10 cellular contexts compared by ENCODE assay signal in genomic region chr3:151278223-151278622, GRCh38. TPM values are rescaled to one million over a fixed set of nuclear protein-coding genes. Genes with fewer than 3 reads are reported as not detected.
A peak's percentile ranks its signal among the peaks of the same experiment; 100 is the strongest.
DNase-seq lines count a peak whose midpoint lies in the region; ATAC-seq lines count a peak whose summit lies in the region.
"Had no signal": no experiment of that assay in that cellular context is flagged by ENCODE, and none has a peak within 500 bp of the region (broad histone marks: within the 10 kb centered on the region; RNA-seq: fewer than 3 reads in every experiment).

Gene P2RY14, minus strand, starts transcription at chr3:151278542. Its CDS starts 64,226 bp downstream, at chr3:151214316.

- H3K27me3 Mint-ChIP-seq in activated T-helper 1 cell treated with anti-CD3 and anti-CD28 coated beads, Interleukin-12 subunit alpha, Interleukin-12 subunit beta, Interleukin-2, Interleukin-4 antibody, amounts not matched to agents 30 ng/mL and 10 ng/mL and 1 ng/mL, durations not matched to agents 14 hours and 24 hours and 36 hours (ENCODE audit: insufficient read depth): no peaks in the 10 kb centered on the region

- H3K4me3 Mint-ChIP-seq in activated T-helper 1 cell treated with anti-CD3 and anti-CD28 coated beads, Interleukin-12 subunit alpha, Interleukin-12 subunit beta, Interleukin-2, Interleukin-4 antibody, amounts not matched to agents 30 ng/mL and 10 ng/mL and 1 ng/mL, durations not matched to agents 14 hours and 24 hours and 36 hours: peak within 1 kb of the TSS; percentile 81

- H3K36me3 ChIP-seq in muscle layer of colon (ENCODE audit: insufficient read depth, low read length): no peaks in the 10 kb centered on the region

- H3K4me1 ChIP-seq in muscle layer of colon (ENCODE audit: insufficient read depth, low read length): peaks cover 35% of the 10 kb centered on the region

- peaks cover 14% of the 10 kb centered on the region for H3K36me3 Mint-ChIP-seq in activated T-helper 1 cell treated with anti-CD3 and anti-CD28 coated beads, Interleukin-12 subunit alpha, Interleukin-12 subunit beta, Interleukin-2, Interleukin-4 antibody, amounts not matched to agents 30 ng/mL and 10 ng/mL and 1 ng/mL, durations not matched to agents 14 hours and 24 hours and 36 hours (ENCODE audit: low read depth)

- intact Hi-C loops in activated T-helper 1 cell treated with anti-CD3 and anti-CD28 coated beads, Interleukin-12 subunit alpha, Interleukin-12 subunit beta, Interleukin-2, Interleukin-4 antibody, amounts not matched to agents 30 ng/mL and 10 ng/mL and 1 ng/mL, durations not matched to agents 14 hours and 24 hours and 36 hours (cut with micrococcal nuclease): loop anchor here (1.0 kb wide), 2 partner anchors 10 to 51 kb away; no protein-coding TSS in a partner anchor

- H3K9me3 Mint-ChIP-seq in activated T-helper 1 cell treated with anti-CD3 and anti-CD28 coated beads, Interleukin-12 subunit alpha, Interleukin-12 subunit beta, Interleukin-2, Interleukin-4 antibody, amounts not matched to agents 30 ng/mL and 10 ng/mL and 1 ng/mL, durations not matched to agents 14 hours and 24 hours and 36 hours: no peaks in the 10 kb centered on the region

- peak within 1 kb of the TSS; percentile 83 for H3K27ac Mint-ChIP-seq in activated T-helper 1 cell treated with anti-CD3 and anti-CD28 coated beads, Interleukin-12 subunit alpha, Interleukin-12 subunit beta, Interleukin-2, Interleukin-4 antibody, amounts not matched to agents 30 ng/mL and 10 ng/mL and 1 ng/mL, durations not matched to agents 14 hours and 24 hours and 36 hours

- no peak within 1 kb of the TSS for H3K9ac ChIP-seq in muscle layer of colon (ENCODE audit: low read length)

- H3K27ac ChIP-seq in muscle layer of colon (ENCODE audit: low read depth, low read length): peak within 1 kb of the TSS; percentile 19
- H3K27ac ChIP-seq: RWPE1 had no signal

- no peaks in the 10 kb centered on the region for H3K27me3 ChIP-seq in muscle layer of colon (ENCODE audit: control insufficient read depth in 1 of 2, insufficient read depth in 2 of 2, low read length in 2 of 2)

- DNase-seq in CD1c-positive myeloid dendritic cell (ENCODE audit: extremely low spot score) (peak; percentile 82), NCI-H146 (lab: John Stamatoyannopoulos, UW) (no peak), NCI-H510A (lab: John Stamatoyannopoulos, UW) (no peak)
- DNase-seq in Jurkat, Clone E6-1 (ENCODE audit: low read depth, low spot score): peak; percentile 51
- DNase-seq in activated T-helper 1 cell treated with anti-CD3 and anti-CD28 coated beads, Interleukin-12 subunit alpha, Interleukin-12 subunit beta, Interleukin-2, Interleukin-4 antibody, amounts not matched to agents 30 ng/mL and 10 ng/mL and 1 ng/mL, durations not matched to agents 14 hours and 24 hours and 36 hours (ENCODE audit: low spot score): no peak
- DNase-seq: left cardiac atrium had no signal

- no peaks in the 10 kb centered on the region for H3K9me3 ChIP-seq in muscle layer of colon (ENCODE audit: low read length)

- no peak within 1 kb of the TSS for H3K4me3 ChIP-seq in Jurkat, Clone E6-1 (ENCODE audit: low read length)
- peak within 1 kb of the TSS in 1 of 2 donors; percentile 48 for H3K4me3 ChIP-seq in muscle layer of colon (ENCODE audit: low read depth in 1 of 2, low read length in 2 of 2)

- peaks cover 80% of the 10 kb centered on the region for H3K4me1 Mint-ChIP-seq in activated T-helper 1 cell treated with anti-CD3 and anti-CD28 coated beads, Interleukin-12 subunit alpha, Interleukin-12 subunit beta, Interleukin-2, Interleukin-4 antibody, amounts not matched to agents 30 ng/mL and 10 ng/mL and 1 ng/mL, durations not matched to agents 14 hours and 24 hours and 36 hours (ENCODE audit: low read depth)

- ATAC-seq in HG03159 (IDR thresholded peaks at IDR 0.05; ENCODE audit: unreplicated experiment): no peak
- ATAC-seq in GM18909 (IDR thresholded peaks at IDR 0.05; ENCODE audit: poor library complexity, unreplicated experiment): no peak

RNA-seq across cellular contexts. Expression of gene P2RY14, which starts in this region (rescaled TPM):
- not detected for polyA plus RNA-seq in Jurkat, Clone E6-1 (2012; ENCODE audit: insufficient read depth, insufficient read length)
- total RNA-seq in activated T-helper 1 cell treated with anti-CD3 and anti-CD28 coated beads, Interleukin-12 subunit alpha, Interleukin-12 subunit beta, Interleukin-2, Interleukin-4 antibody, amounts not matched to agents 30 ng/mL and 10 ng/mL and 1 ng/mL, durations not matched to agents 14 hours and 24 hours and 36 hours: 7.7 and 9.4 TPM in 2 replicates

Comparison
In these comparisons a context has a peak if more than half of its experiments do, and no peak if none do; other contexts are left out.
1. DNase-seq: peak in CD1c-positive myeloid dendritic cell (single experiment) and Jurkat, Clone E6-1 (single experiment); none in activated T-helper 1 cell treated with anti-CD3 and anti-CD28 coated beads, Interleukin-12 subunit alpha, Interleukin-12 subunit beta, Interleukin-2, Interleukin-4 antibody, amounts not matched to agents 30 ng/mL and 10 ng/mL and 1 ng/mL, durations not matched to agents 14 hours and 24 hours and 36 hours (single experiment), NCI-H146 (single experiment) and NCI-H510A (single experiment).